7 cellular contexts compared by ENCODE assay signal in the genomic region with DNA sequence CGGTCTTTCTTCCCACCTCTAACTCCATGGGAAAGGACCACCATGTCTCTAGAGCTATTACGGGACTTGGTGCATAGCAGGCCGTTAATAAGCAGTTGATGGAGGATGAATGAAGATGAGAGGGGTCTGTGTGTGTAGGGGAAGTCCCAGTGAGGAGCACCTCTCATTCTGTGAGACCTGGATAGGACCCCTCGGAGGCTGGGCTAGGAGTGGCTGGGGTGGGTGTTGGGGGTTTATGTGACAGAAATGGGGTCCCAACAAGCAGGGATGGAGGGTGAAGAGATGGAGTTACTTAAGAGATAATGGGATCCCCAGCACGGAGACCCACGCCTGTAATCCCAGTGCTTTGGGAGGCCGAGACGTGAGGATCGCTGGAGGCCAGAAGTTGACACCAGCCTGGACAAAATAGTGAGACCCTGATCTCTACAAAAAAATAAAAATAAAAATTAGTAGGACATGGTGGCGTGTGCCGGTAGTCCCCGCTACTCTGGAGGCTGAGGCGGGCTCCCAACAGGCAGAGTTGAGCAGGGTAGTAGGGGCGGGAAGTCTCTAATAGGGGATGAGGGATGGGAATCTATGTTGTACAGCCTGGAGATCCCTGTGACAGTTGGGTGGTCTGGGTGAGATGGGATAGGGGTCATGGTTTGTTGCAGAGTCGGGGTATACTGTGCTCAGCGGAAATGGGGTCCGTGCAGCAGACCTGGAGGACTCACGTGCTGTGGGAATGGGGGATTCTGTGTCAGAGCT. TPM values are rescaled to one million over a fixed set of nuclear protein-coding genes. Genes with fewer than 3 reads are reported as not detected.
A peak's percentile ranks its signal among the peaks of the same experiment; 100 is the strongest.
DNase-seq lines count a peak whose midpoint lies in the region; ATAC-seq, FAIRE-seq and TF ChIP-seq lines count a peak whose summit lies in the region.

No MANE protein-coding gene starts in this region.

- ATAC-seq in HG02759 (IDR thresholded peaks at IDR 0.05; ENCODE audit: unreplicated experiment) (no peak), HG02973 (IDR thresholded peaks at IDR 0.05; ENCODE audit: unreplicated experiment) (no peak)

- FAIRE-seq in keratinocyte (lab: Jason Lieb, UNC), result no peak

- peaks cover 12% of the 10 kb centered on the region; the same call in 1 of the 2 replicates for H3K4me1 ChIP-seq in HUES64 (ENCODE audit: insufficient read depth, low read length)
- peaks cover 5 to 24% of the 10 kb centered on the region in 2 donors for H3K4me1 ChIP-seq in adrenal gland (replicated peaks in 1 of 2)
- peaks cover 15% of the 10 kb centered on the region for H3K4me1 ChIP-seq in keratinocyte (ENCODE audit: control insufficient read depth, extremely low read depth, insufficient read depth, low read length)
- peaks cover 0 to 30% (median 25%) of the 10 kb centered on the region in 5 donors for H3K4me1 ChIP-seq in subcutaneous abdominal adipose tissue (ENCODE audit: control insufficient read depth in 5 of 5, insufficient read depth in 5 of 5, low read length in 5 of 5)

- peak overlapping the region; percentile 76 for H3K4me2 ChIP-seq in keratinocyte (ENCODE audit: control insufficient read depth, extremely low read depth, insufficient read depth, low read depth, low read length)

- H3K9ac ChIP-seq in HUES64 (ENCODE audit: low read depth, low read length) (peak overlapping the region; percentile 47), keratinocyte (ENCODE audit: control insufficient read depth, extremely low read depth, insufficient read depth, low read length) (peak overlapping the region; percentile 67), subcutaneous abdominal adipose tissue (ENCODE audit: low read length in 5 of 5) (peak overlapping the region in 4 of 5 donors; percentile 23 to 74 (median 53))

- no peaks in the 10 kb centered on the region for H3K79me2 ChIP-seq in keratinocyte (ENCODE audit: control insufficient read depth, insufficient read depth, low read length)

- H3K9me1 ChIP-seq in keratinocyte (ENCODE audit: control insufficient read depth, extremely low read depth, insufficient read depth, low read length), result no peaks in the 10 kb centered on the region

- WGBS in HUES64, result 83% methylated on average over 18 of the region's 18 CpGs
- WGBS in adrenal gland, 4 donors, result 80 to 87% (median 81%) methylated on average over 15 to 18 of the region's 18 CpGs

- intact Hi-C loops in adrenal gland (cut with DNase I), result loop anchor here in 1 of 2 donors (10.0 kb wide), 1 partner anchor 276 kb away; no protein-coding TSS in a partner anchor

- H3K27me3 ChIP-seq in HUES64 (ENCODE audit: insufficient read depth, low read length) (no peaks in the 10 kb centered on the region), adrenal gland (no peaks in the 10 kb centered on the region), keratinocyte (ENCODE audit: control insufficient read depth, extremely low read depth, insufficient read depth, low read length) (no peaks in the 10 kb centered on the region), subcutaneous abdominal adipose tissue (ENCODE audit: control insufficient read depth in 5 of 5, insufficient read depth in 4 of 5, low read length in 5 of 5) (no peaks in the 10 kb centered on the region)

- peak overlapping the region; percentile 63 for H3K4me3 ChIP-seq in HUES64 (ENCODE audit: low read length)
- peak overlapping the region in 3 of 4 donors; percentile 13 to 66 (median 62) for H3K4me3 ChIP-seq in adrenal gland
- H3K4me3 ChIP-seq in keratinocyte (ENCODE audit: control insufficient read depth in 2 of 3, extremely low read depth in 1 of 3, insufficient read depth in 2 of 3, low read depth in 1 of 3, low read length in 3 of 3), result peak overlapping the region; percentile 32 to 65 (median 60)
- peak overlapping the region; percentile 59 to 74 (median 65) for H3K4me3 ChIP-seq in subcutaneous abdominal adipose tissue (ENCODE audit: low read depth in 1 of 5, low read length in 5 of 5)

- dilution Hi-C loops in keratinocyte (cut with MboI; ENCODE audit: extremely low pct_ligation_motif_present, low sequenced_read_pairs), result no loop called here

- TF ChIP-seq POLR2A in adrenal gland (IDR thresholded peaks at IDR 0.05), result no peak

- H3K36me3 ChIP-seq in HUES64 (ENCODE audit: insufficient read depth, low read length) (no peaks in the 10 kb centered on the region), adrenal gland (replicated peaks in 1 of 2) (no peaks in the 10 kb centered on the region), keratinocyte (ENCODE audit: control insufficient read depth in 2 of 2, extremely low read depth in 1 of 2, insufficient read depth in 2 of 2, low read length in 2 of 2) (no peaks in the 10 kb centered on the region), subcutaneous abdominal adipose tissue (ENCODE audit: control insufficient read depth in 5 of 5, insufficient read depth in 5 of 5, low read length in 5 of 5) (no peaks in the 10 kb centered on the region)

- DNase-seq in adrenal gland (peak in 1 of 7 donors; percentile 30), keratinocyte (ENCODE audit: low read depth, low spot score) (no peak), inferior parietal cortex (ENCODE audit: extremely low spot score) (no peak)

- H3K27ac ChIP-seq in HUES64 (ENCODE audit: low read depth, low read length) (no peak overlapping the region), adrenal gland (peak overlapping the region in 4 of 5 donors; percentile 74 to 96 (median 83)), keratinocyte (ENCODE audit: control insufficient read depth, insufficient read depth, low read length) (no peak overlapping the region), subcutaneous abdominal adipose tissue (ENCODE audit: low read depth, low read length) (peak overlapping the region; percentile 30)

- H3K9me3 ChIP-seq in HUES64 (ENCODE audit: insufficient read depth, low read depth, low read length) (no peaks in the 10 kb centered on the region), adrenal gland (replicated peaks in 1 of 3) (no peaks in the 10 kb centered on the region), keratinocyte (ENCODE audit: control insufficient read depth, low read depth, low read length) (peaks cover 1% of the 10 kb centered on the region), subcutaneous abdominal adipose tissue (ENCODE audit: control insufficient read depth in 5 of 5, low read length in 5 of 5) (peaks cover 0 to 2% (median 1%) of the 10 kb centered on the region in 5 donors)

- H2AFZ ChIP-seq in keratinocyte (ENCODE audit: control insufficient read depth, low read length), result peak overlapping the region; percentile 90

- TF ChIP-seq CTCF in adrenal gland (IDR thresholded peaks at IDR 0.05) (no peak), keratinocyte (optimal IDR thresholded peaks at IDR 0.05 in 1 of 3, IDR thresholded peaks at IDR 0.05 in 1 of 3, conservative IDR thresholded peaks at IDR 0.05 in 1 of 3; ENCODE audit: extremely low read depth in 1 of 3, insufficient read depth in 2 of 3, low read length in 3 of 3) (no peak)

- no peaks in the 10 kb centered on the region for H4K20me1 ChIP-seq in keratinocyte (ENCODE audit: control insufficient read depth, extremely low read depth, insufficient read depth, low read length)

RNA-seq across cellular contexts. Expression of a gene that starts 0.7 kb away (rescaled TPM):
- 3.7 TPM for polyA plus RNA-seq in HUES64 (2013, experiment 1 of 2)
- polyA plus RNA-seq in HUES64 (2013, experiment 2 of 2), result 3.7 TPM
- total RNA-seq in adrenal gland, result 1 to 10 TPM; 1.1 to 4.8 (median 2.5) TPM
- polyA plus RNA-seq in adrenal gland, result 1 to 10 TPM; 1.3 to 9.2 (median 5.7) TPM
- 1.7 to 3.2 TPM (median 2.5 TPM) in 3 replicates for polyA plus RNA-seq in keratinocyte
- 0.47 TPM for polyA plus RNA-seq in keratinocyte (2011; ENCODE audit: low read depth)
- polyA plus RNA-seq in keratinocyte (2011; cell fraction: cytosol; rRNA removed), result 1.6 and 2.4 TPM in 2 replicates
- 6.0 and 7.7 TPM in 2 replicates for polyA plus RNA-seq in keratinocyte (2011; cell fraction: nucleus; rRNA removed)
- 3.2 TPM in 2 replicates for polyA plus RNA-seq in keratinocyte (2012; ENCODE audit: low replicate concordance)
- polyA minus RNA-seq in keratinocyte, result 4.2 to 9.1 TPM (median 4.3 TPM) in 3 replicates
- polyA minus RNA-seq in keratinocyte (2011; cell fraction: cytosol; rRNA and poly(A)+ RNA removed), result 3.1 TPM
- 4.2 and 5.6 TPM in 2 replicates for polyA minus RNA-seq in keratinocyte (2011; cell fraction: nucleus; rRNA and poly(A)+ RNA removed)

RNA-seq across cellular contexts. Expression of a gene that starts 11.0 kb away (rescaled TPM):
- polyA plus RNA-seq in HUES64 (2013, experiment 1 of 2), result 1.2 TPM
- 2.7 TPM for polyA plus RNA-seq in HUES64 (2013, experiment 2 of 2)
- 10 to 100 TPM; 11.9 to 47.4 (median 25.3) TPM for total RNA-seq in adrenal gland
- 10 to 100 TPM in 2 of 3 donors, 1 to 10 TPM in 1; 6.8 to 19.0 (median 16.3) TPM for polyA plus RNA-seq in adrenal gland
- 3.2 to 6.3 TPM (median 6.1 TPM) in 3 replicates for polyA plus RNA-seq in keratinocyte
- 1.5 TPM for polyA plus RNA-seq in keratinocyte (2011; ENCODE audit: low read depth)
- polyA plus RNA-seq in keratinocyte (2011; cell fraction: cytosol; rRNA removed), result 5.5 and 6.4 TPM in 2 replicates
- 5.3 and 7.8 TPM in 2 replicates for polyA plus RNA-seq in keratinocyte (2011; cell fraction: nucleus; rRNA removed)
- polyA plus RNA-seq in keratinocyte (2012; ENCODE audit: low replicate concordance), result 6.6 and 7.8 TPM in 2 replicates
- 7.5 to 16.3 TPM (median 9.2 TPM) in 3 replicates for polyA minus RNA-seq in keratinocyte
- 5.2 TPM for polyA minus RNA-seq in keratinocyte (2011; cell fraction: cytosol; rRNA and poly(A)+ RNA removed)
- polyA minus RNA-seq in keratinocyte (2011; cell fraction: nucleus; rRNA and poly(A)+ RNA removed), result 3.7 and 4.8 TPM in 2 replicates

RNA-seq across cellular contexts. Expression of a gene that starts 44.9 kb away (rescaled TPM):
- polyA plus RNA-seq in HUES64 (2013, experiment 1 of 2), result 26.3 TPM
- polyA plus RNA-seq in HUES64 (2013, experiment 2 of 2), result 26.2 TPM
- 1 to 10 TPM; 3.0 to 8.3 (median 5.7) TPM for total RNA-seq in adrenal gland
- polyA plus RNA-seq in adrenal gland (1 to 10 TPM; 4.6 to 6.8 (median 4.7) TPM), keratinocyte (1.3 to 3.4 TPM (median 2.8 TPM) in 3 replicates)
- 0.51 TPM for polyA plus RNA-seq in keratinocyte (2011; ENCODE audit: low read depth)
- polyA plus RNA-seq in keratinocyte (2011; cell fraction: cytosol; rRNA removed), result 0.68 and 1.2 TPM in 2 replicates
- 2.4 and 2.8 TPM in 2 replicates for polyA plus RNA-seq in keratinocyte (2011; cell fraction: nucleus; rRNA removed)
- 0.61 and 3.7 TPM in 2 replicates for polyA plus RNA-seq in keratinocyte (2012; ENCODE audit: low replicate concordance)
- polyA minus RNA-seq in keratinocyte, result 1.0 to 7.8 TPM (median 2.2 TPM) in 3 replicates
- 0.96 TPM for polyA minus RNA-seq in keratinocyte (2011; cell fraction: cytosol; rRNA and poly(A)+ RNA removed)
- polyA minus RNA-seq in keratinocyte (2011; cell fraction: nucleus; rRNA and poly(A)+ RNA removed), result 0.70 and 1.2 TPM in 2 replicates

RNA-seq across cellular contexts. Expression of a gene that starts 56.9 kb away (rescaled TPM):
- 12.3 TPM for polyA plus RNA-seq in HUES64 (2013, experiment 1 of 2)
- 13.4 TPM for polyA plus RNA-seq in HUES64 (2013, experiment 2 of 2)
- 100 to 1,000 TPM in 7 of 8 donors, 10 to 100 TPM in 1; 91.5 to 187 (median 142) TPM for total RNA-seq in adrenal gland
- 100 to 1,000 TPM in 2 of 3 donors, 10 to 100 TPM in 1; 23.4 to 279 (median 174) TPM for polyA plus RNA-seq in adrenal gland
- 3.8 to 10.3 TPM (median 4.6 TPM) in 3 replicates for polyA plus RNA-seq in keratinocyte
- 1.0 TPM for polyA plus RNA-seq in keratinocyte (2011; ENCODE audit: low read depth)
- polyA plus RNA-seq in keratinocyte (2011; cell fraction: cytosol; rRNA removed), result 2.2 and 6.7 TPM in 2 replicates
- 18.5 and 27.1 TPM in 2 replicates for polyA plus RNA-seq in keratinocyte (2011; cell fraction: nucleus; rRNA removed)
- 4.2 and 4.5 TPM in 2 replicates for polyA plus RNA-seq in keratinocyte (2012; ENCODE audit: low replicate concordance)
- 4.0 to 10.3 TPM (median 4.7 TPM) in 3 replicates for polyA minus RNA-seq in keratinocyte
- polyA minus RNA-seq in keratinocyte (2011; cell fraction: cytosol; rRNA and poly(A)+ RNA removed), result 8.4 TPM
- polyA minus RNA-seq in keratinocyte (2011; cell fraction: nucleus; rRNA and poly(A)+ RNA removed), result 3.0 and 8.1 TPM in 2 replicates

Comparison
In these comparisons a context has a peak if more than half of its experiments do, and no peak if none do; other contexts are left out.
1. H3K27ac ChIP-seq: peak in adrenal gland (4 of 5) and subcutaneous abdominal adipose tissue (single experiment); none in HUES64 (single experiment) and keratinocyte (single experiment).
2. Peak in every context shown above with its lines, with median percentiles within 50 percentile points of each other: H3K4me3 ChIP-seq and H3K9ac ChIP-seq.